Comparison of ENCODE assay signal across 10 cellular contexts in the genomic region with DNA sequence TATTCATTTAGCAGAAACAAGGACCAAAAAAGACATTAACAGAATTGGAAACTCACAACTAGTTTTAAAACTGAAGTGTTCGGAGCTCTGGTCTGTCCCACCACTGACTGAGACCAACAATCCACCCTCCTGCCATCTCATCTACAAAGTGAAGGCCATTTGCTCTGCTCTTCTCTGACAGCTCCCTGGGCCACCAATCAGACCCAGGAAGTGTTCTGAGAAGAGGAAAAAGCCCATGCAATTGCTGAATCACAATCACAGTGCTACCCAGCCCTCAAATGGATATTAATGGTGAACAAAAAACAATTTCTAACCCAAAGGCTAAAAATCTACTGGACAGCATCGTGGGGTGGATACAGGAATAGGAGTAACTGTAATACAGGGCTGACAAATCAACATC. TPM values are rescaled to one million over a fixed set of nuclear protein-coding genes. Genes with fewer than 3 reads are reported as not detected.
DNase-seq lines count a peak whose midpoint lies in the region; ATAC-seq, FAIRE-seq and TF ChIP-seq lines count a peak whose summit lies in the region.
"Had no signal": no experiment of that assay in that cellular context is flagged by ENCODE, and none has a peak within 500 bp of the region (broad histone marks: within the 10 kb centered on the region; RNA-seq: fewer than 3 reads in every experiment).

No MANE protein-coding gene starts in this region.

- no peak for ATAC-seq in activated T-cell treated with anti-CD3 and anti-CD28 coated beads, Interleukin-2, amount 50 U/mL, for 72 hours (replicated peaks in 1 of 2)
- ATAC-seq in activated naive CD4-positive, alpha-beta T cell treated with anti-CD3 and anti-CD28 coated beads, Interleukin-2, amount 50 U/mL, for 72 hours = no peak
- no peak for ATAC-seq in thoracic aorta (ENCODE audit: insufficient number of reproducible peaks, low FRiP score, low read depth)
- ATAC-seq in GM19467 (IDR thresholded peaks at IDR 0.05; ENCODE audit: unreplicated experiment) = no peak
- ATAC-seq in GM18909 (IDR thresholded peaks at IDR 0.05; ENCODE audit: poor library complexity, unreplicated experiment) = no peak

- H3K36me3 Mint-ChIP-seq in activated T-cell treated with anti-CD3 and anti-CD28 coated beads, Interleukin-2, amount 50 U/mL, for 72 hours (ENCODE audit: insufficient read depth in 2 of 2) = peaks cover 31 to 50% of the 10 kb centered on the region in 2 donors
- H3K36me3 Mint-ChIP-seq in activated naive CD4-positive, alpha-beta T cell treated with anti-CD3 and anti-CD28 coated beads, Interleukin-2, amount 50 U/mL, for 72 hours = peaks cover 45 to 55% of the 10 kb centered on the region in 2 donors

- no peak for FAIRE-seq in kidney (lab: Jason Lieb, UNC)

- H3K27me3 ChIP-seq in thoracic aorta (replicated peaks; ENCODE audit: insufficient read depth) = no peaks in the 10 kb centered on the region

- H3K4me1 ChIP-seq in kidney (ENCODE audit: control insufficient read depth in 1 of 2, insufficient read depth in 1 of 2, low read depth in 1 of 2, low read length in 2 of 2) = peaks cover 0 to 22% of the 10 kb centered on the region in 2 donors
- peaks cover 18 to 23% of the 10 kb centered on the region in 2 donors for H3K4me1 ChIP-seq in thoracic aorta (ENCODE audit: control insufficient read depth in 1 of 2, low read depth in 2 of 2)

- peaks cover 25 to 38% of the 10 kb centered on the region in 2 donors for H3K36me3 ChIP-seq in kidney (ENCODE audit: control insufficient read depth in 1 of 2, insufficient read depth in 2 of 2, low read length in 2 of 2)
- H3K36me3 ChIP-seq in thoracic aorta = peaks cover 37% of the 10 kb centered on the region

- H3K4me1 Mint-ChIP-seq in activated T-cell treated with anti-CD3 and anti-CD28 coated beads, Interleukin-2, amount 50 U/mL, for 72 hours (ENCODE audit: low read depth) = peaks cover 59% of the 10 kb centered on the region

- H3K27ac Mint-ChIP-seq in activated T-cell treated with anti-CD3 and anti-CD28 coated beads, Interleukin-2, amount 50 U/mL, for 72 hours = peak overlapping the region; percentile 98
- peak overlapping the region; percentile 98 to 100 for H3K27ac Mint-ChIP-seq in activated naive CD4-positive, alpha-beta T cell treated with anti-CD3 and anti-CD28 coated beads, Interleukin-2, amount 50 U/mL, for 72 hours

- H3K27me3 Mint-ChIP-seq in activated T-cell treated with anti-CD3 and anti-CD28 coated beads, Interleukin-2, amount 50 U/mL, for 72 hours (ENCODE audit: low read depth) = no peaks in the 10 kb centered on the region

- no peak for DNase-seq in activated T-cell treated with anti-CD3 and anti-CD28 coated beads, Interleukin-2, amount 50 U/mL, for 72 hours
- no peak for DNase-seq in activated T-cell treated with anti-CD3 and anti-CD28 coated beads, Interleukin-2, amount 50 U/mL, for 1 hour
- no peak for DNase-seq in activated naive CD4-positive, alpha-beta T cell treated with anti-CD3 and anti-CD28 coated beads, Interleukin-2, amount 50 U/mL, for 72 hours (ENCODE audit: low spot score in 2 of 2)
- no peak for DNase-seq in kidney
- no peak for DNase-seq in thoracic aorta (ENCODE audit: low spot score)
- no peak for DNase-seq in GM19240 (ENCODE audit: insufficient read length, low spot score)
- DNase-seq: DMS53, nucleus accumbens had no signal

- H3K4me3 Mint-ChIP-seq in activated T-cell treated with anti-CD3 and anti-CD28 coated beads, Interleukin-2, amount 50 U/mL, for 72 hours = peak overlapping the region; percentile 99 to 100

- no peaks in the 10 kb centered on the region for H3K9me3 Mint-ChIP-seq in activated T-cell treated with anti-CD3 and anti-CD28 coated beads, Interleukin-2, amount 50 U/mL, for 72 hours
- H3K9me3 Mint-ChIP-seq in activated naive CD4-positive, alpha-beta T cell treated with anti-CD3 and anti-CD28 coated beads, Interleukin-2, amount 50 U/mL, for 72 hours = no peaks in the 10 kb centered on the region

- TF ChIP-seq CTCF in kidney (IDR thresholded peaks at IDR 0.05; ENCODE audit: borderline replicate concordance, extremely low read depth, insufficient read depth) = no peak
- no peak for TF ChIP-seq CTCF in thoracic aorta (IDR thresholded peaks at IDR 0.05)

- intact Hi-C loops in kidney (cut with DNase I) = no loop called here

- H3K9ac ChIP-seq in kidney (ENCODE audit: low read length in 2 of 2) = peak overlapping the region; percentile 11 to 97

- peak overlapping the region; percentile 94 to 97 for H3K4me3 ChIP-seq in kidney (ENCODE audit: low read length in 2 of 2)
- peak overlapping the region; percentile 76 for H3K4me3 ChIP-seq in thoracic aorta

- H3K9me3 ChIP-seq in kidney (ENCODE audit: control insufficient read depth in 1 of 2, low read length in 2 of 2) = no peaks in the 10 kb centered on the region
- no peaks in the 10 kb centered on the region for H3K9me3 ChIP-seq in thoracic aorta

- no peak overlapping the region for H3K27ac ChIP-seq in kidney (ENCODE audit: low read depth in 2 of 2, low read length in 2 of 2)
- no peak overlapping the region for H3K27ac ChIP-seq in thoracic aorta

RNA-seq across cellular contexts. Expression of a gene that starts 2.1 kb away (rescaled TPM):
- 1,000 to 10,000 TPM; 1,230 to 1,505 TPM for total RNA-seq in activated T-cell treated with anti-CD3 and anti-CD28 coated beads, Interleukin-2, amount 50 U/mL, for 72 hours
- 1,000 to 10,000 TPM; 1,602 to 2,658 TPM for total RNA-seq in activated naive CD4-positive, alpha-beta T cell treated with anti-CD3 and anti-CD28 coated beads, Interleukin-2, amount 50 U/mL, for 72 hours
- total RNA-seq in kidney = 1,183 TPM
- polyA plus RNA-seq in kidney (ENCODE audit: insufficient read depth, low read depth, low replicate concordance) = 2,399 TPM
- 100 to 1,000 TPM; 870 to 981 TPM for total RNA-seq in thoracic aorta

RNA-seq across cellular contexts. Expression of a gene that starts 18.4 kb away (rescaled TPM):
- total RNA-seq in activated T-cell treated with anti-CD3 and anti-CD28 coated beads, Interleukin-2, amount 50 U/mL, for 72 hours = 100 to 1,000 TPM; 160 to 172 TPM
- 100 to 1,000 TPM; 141 to 185 TPM for total RNA-seq in activated naive CD4-positive, alpha-beta T cell treated with anti-CD3 and anti-CD28 coated beads, Interleukin-2, amount 50 U/mL, for 72 hours
- total RNA-seq in kidney (138 TPM), thoracic aorta (100 to 1,000 TPM in 1 of 2 donors, 10 to 100 TPM in 1; 87.2 to 219 TPM)
- 62.5 TPM for polyA plus RNA-seq in kidney (ENCODE audit: insufficient read depth, low read depth, low replicate concordance)

RNA-seq across cellular contexts. Expression of a gene that starts 26.3 kb away (rescaled TPM):
- total RNA-seq in activated T-cell treated with anti-CD3 and anti-CD28 coated beads, Interleukin-2, amount 50 U/mL, for 72 hours = 10 to 100 TPM; 29.7 to 33.5 TPM
- total RNA-seq in activated naive CD4-positive, alpha-beta T cell treated with anti-CD3 and anti-CD28 coated beads, Interleukin-2, amount 50 U/mL, for 72 hours = 10 to 100 TPM; 19.2 to 41.9 TPM
- total RNA-seq in kidney (25.7 TPM), thoracic aorta (10 to 100 TPM; 28.0 to 29.1 TPM)
- polyA plus RNA-seq in kidney (ENCODE audit: insufficient read depth, low read depth, low replicate concordance) = 12.9 TPM

RNA-seq across cellular contexts. Expression of a gene that starts 52.1 kb away (rescaled TPM):
- total RNA-seq in activated T-cell treated with anti-CD3 and anti-CD28 coated beads, Interleukin-2, amount 50 U/mL, for 72 hours = 10 to 100 TPM; 32.7 to 34.3 TPM
- 10 to 100 TPM; 38.4 to 45.5 TPM for total RNA-seq in activated naive CD4-positive, alpha-beta T cell treated with anti-CD3 and anti-CD28 coated beads, Interleukin-2, amount 50 U/mL, for 72 hours
- total RNA-seq in kidney = 41.2 TPM
- polyA plus RNA-seq in kidney (ENCODE audit: insufficient read depth, low read depth, low replicate concordance) = 15.3 TPM
- total RNA-seq in thoracic aorta = 10 to 100 TPM; 56.9 to 82.0 TPM
